20 cellular contexts compared by ENCODE assay signal in the genomic region with DNA sequence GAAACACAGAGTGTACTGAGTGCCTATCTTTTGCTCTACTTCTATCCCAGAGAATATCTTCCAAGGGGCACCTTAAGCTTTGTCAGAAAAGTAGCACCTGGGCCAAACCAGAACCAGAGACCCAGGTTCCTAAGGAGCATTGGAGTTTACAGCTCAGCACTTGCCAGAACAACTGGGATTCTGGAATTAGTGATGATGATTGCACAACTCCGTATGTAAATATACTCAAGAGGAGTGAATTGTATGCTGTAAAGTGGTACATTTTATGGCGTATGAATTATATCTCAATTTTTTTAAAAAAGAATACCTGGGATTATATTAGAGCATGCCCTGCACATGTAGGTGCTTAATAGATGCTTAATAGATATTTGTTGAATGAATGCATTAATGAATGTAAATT.
"Had no signal": no experiment of that assay in that cellular context is flagged by ENCODE, and none has a peak within 500 bp of the region (broad histone marks: within the 10 kb centered on the region; RNA-seq: fewer than 3 reads in every experiment).

No MANE protein-coding gene starts in this region.

- H2AFZ ChIP-seq: hepatocyte had no signal

- H3K4me3 ChIP-seq: hepatocyte, ovary, right atrium auricular region, stomach, upper lobe of left lung, uterus had no signal

- H3K4me1 Mint-ChIP-seq: natural killer cell had no signal

- H3K27me3 ChIP-seq: hepatocyte, ovary, right atrium auricular region, stomach, upper lobe of left lung, uterus had no signal

- H3K4me1 ChIP-seq: right atrium auricular region, uterus had no signal

- ATAC-seq: natural killer cell had no signal

- H3K36me3 ChIP-seq: ovary, right atrium auricular region, stomach, upper lobe of left lung, uterus had no signal

- FAIRE-seq: colon, endothelial cell of umbilical vein, kidney, small intestine had no signal

- H3K27ac ChIP-seq: ovary, right atrium auricular region, uterus had no signal

- H3K36me3 Mint-ChIP-seq: natural killer cell had no signal

- H3K9me3 ChIP-seq: ovary, right atrium auricular region, stomach, upper lobe of left lung, uterus had no signal

- H3K27ac Mint-ChIP-seq: endodermal cell, natural killer cell had no signal

- DNase-seq: effector CD4-positive, alpha-beta T cell; endodermal cell; erythroblast; foreskin melanocyte; head of caudate nucleus; kidney; natural killer cell; nucleus accumbens; ovary; small intestine; stimulated activated CD4-positive, alpha-beta T cell treated with anti-CD3 and anti-CD28 coated beads, Interleukin-12 subunit alpha, Interleukin-12 subunit beta, amount 100 ng/mL, for 4 hours; stimulated activated naive CD4-positive, alpha-beta T cell; stomach; uterus had no signal

- H3K4me2 ChIP-seq: hepatocyte had no signal

- H3K4me3 Mint-ChIP-seq: endodermal cell, natural killer cell, neural crest cell had no signal

- H3K9me3 Mint-ChIP-seq: endodermal cell, natural killer cell, neural crest cell had no signal
